In the genomic region with DNA sequence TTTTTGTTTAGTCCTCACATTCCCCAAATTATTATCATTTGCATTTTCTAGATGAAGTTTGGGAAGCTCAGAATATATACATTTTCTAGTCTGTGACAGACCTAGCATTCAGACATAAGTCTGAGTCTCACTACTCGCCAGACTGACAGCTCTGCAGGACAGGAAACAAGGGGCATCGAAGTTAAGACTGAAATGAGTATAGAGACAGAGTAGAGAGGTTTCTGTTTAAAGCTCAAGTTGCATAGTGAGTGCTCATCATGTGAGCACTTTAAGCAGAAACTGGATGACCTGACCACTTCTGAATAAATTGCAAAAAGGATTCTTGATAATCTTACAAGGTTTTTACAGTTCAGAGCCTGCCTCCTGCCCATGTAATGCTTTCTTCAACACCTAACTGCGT, we compare ENCODE assay signal across 9 cellular contexts. TPM values are rescaled to one million over a fixed set of nuclear protein-coding genes. Genes with fewer than 3 reads are reported as not detected.
DNase-seq lines count a peak whose midpoint lies in the region; ATAC-seq, FAIRE-seq and TF ChIP-seq lines count a peak whose summit lies in the region.
"Had no signal": no experiment of that assay in that cellular context is flagged by ENCODE, and none has a peak within 500 bp of the region (broad histone marks: within the 10 kb centered on the region; RNA-seq: fewer than 3 reads in every experiment).

No MANE protein-coding gene starts in this region.

- H3K4me3 ChIP-seq in SK-N-SH (ENCODE audit: low read depth in 2 of 2, low read length in 1 of 2) (peak overlapping the region; percentile 83 to 91), OCI-LY7 (ENCODE audit: low read depth, low read length, poor library complexity, severe bottlenecking) (peak overlapping the region; percentile 93), H1 (ENCODE audit: extremely low read depth in 1 of 4, insufficient read depth in 2 of 4, low read depth in 3 of 4, low read length in 4 of 4) (peak overlapping the region; percentile 77 to 98 (median 85)), neutrophil (ENCODE audit: low read depth in 1 of 2, low read length in 1 of 2) (peak overlapping the region; percentile 83 to 95)

- WGBS in SK-N-SH (ENCODE audit: low lambda C conversion rate), result 29% methylated on average over 3 of the region's 3 CpGs
- WGBS in H1 (ENCODE audit: extremely low coverage in 1 of 2, insufficient coverage in 1 of 2, insufficient read length in 1 of 2, insufficient replicate concordance in 2 of 2, low coverage in 1 of 2, low lambda C conversion rate in 2 of 2, missing lambda C conversion rate in 1 of 2), 2 experiments, result 36% methylated on average over 3 of the region's 3 CpGs; no CpG with 5 or more reads in 1 of the 2 experiments

- H4K91ac ChIP-seq in H1 (replicated peaks; ENCODE audit: insufficient read length, low read length), result no peak overlapping the region

- no peak overlapping the region for H3K23ac ChIP-seq in H1 (ENCODE audit: insufficient read length)

- H3F3A ChIP-seq in SK-N-SH (replicated peaks; ENCODE audit: insufficient read depth), result peaks cover 9% of the 10 kb centered on the region

- TF ChIP-seq POLR2A in H1 (IDR thresholded peaks at IDR 0.05; ENCODE audit: control extremely low read depth in 1 of 2, low read depth in 2 of 2, low read length in 2 of 2), result no peak

- H2AFZ ChIP-seq in SK-N-SH (ENCODE audit: low read depth), result no peak overlapping the region
- H2AFZ ChIP-seq in OCI-LY7 (ENCODE audit: low read length), result no peak overlapping the region
- no peak overlapping the region for H2AFZ ChIP-seq in H1 (ENCODE audit: low read length)

- peaks cover 10% of the 10 kb centered on the region for H3K23me2 ChIP-seq in H1 (ENCODE audit: low read depth, low read length)

- H3K9me2 ChIP-seq in SK-N-SH (no peaks in the 10 kb centered on the region), OCI-LY7 (ENCODE audit: insufficient read depth, low read length) (no peaks in the 10 kb centered on the region)

- H3K9ac ChIP-seq in SK-N-SH (peak overlapping the region; percentile 87), H1 (replicated peaks in 1 of 4; ENCODE audit: extremely low read depth in 1 of 4, low read depth in 3 of 4, low read length in 3 of 4) (peak overlapping the region in 3 of 4 experiments; percentile 70 to 79 (median 71); a peak in 3 of 7 replicates)

- no peak overlapping the region for H3K56ac ChIP-seq in H1 (replicated peaks; ENCODE audit: insufficient read length, low read depth, low read length)

- no peak overlapping the region for H4K8ac ChIP-seq in H1 (ENCODE audit: extremely low read depth, insufficient read depth, low read length)

- H2BK120ac ChIP-seq in H1 (replicated peaks; ENCODE audit: low read depth, low read length), result no peak overlapping the region

- H3K79me2 ChIP-seq in SK-N-SH (ENCODE audit: insufficient read depth) (peaks cover 96% of the 10 kb centered on the region), OCI-LY7 (ENCODE audit: insufficient read depth, low read depth, low read length) (peaks cover 94% of the 10 kb centered on the region), H1 (ENCODE audit: control insufficient read depth in 1 of 2, insufficient read depth in 2 of 2, low read length in 2 of 2) (peaks cover 2 to 80% of the 10 kb centered on the region in 2 experiments; a peak in 3 of 4 replicates)

- TF ChIP-seq RAD21 in SK-N-SH (IDR thresholded peaks at IDR 0.05; ENCODE audit: low read length) (no peak), H1 (IDR thresholded peaks at IDR 0.05 in 1 of 2, conservative IDR thresholded peaks at IDR 0.05 in 1 of 2; ENCODE audit: low read depth in 2 of 2, low read length in 2 of 2) (no peak)

- H3K4me1 ChIP-seq in SK-N-SH (ENCODE audit: control insufficient read depth in 1 of 2, insufficient read depth in 2 of 2, low read depth in 1 of 2, low read length in 1 of 2), result peaks cover 9 to 11% of the 10 kb centered on the region in 2 experiments; a peak in 3 of 4 replicates
- H3K4me1 ChIP-seq in OCI-LY7 (ENCODE audit: insufficient read depth, low read length, poor library complexity, severe bottlenecking), result peaks cover 36% of the 10 kb centered on the region
- peaks cover 0 to 6% (median 1%) of the 10 kb centered on the region in 4 experiments; a peak in 3 of 7 replicates for H3K4me1 ChIP-seq in H1 (replicated peaks in 1 of 4; ENCODE audit: control insufficient read depth in 3 of 4, insufficient read depth in 4 of 4, low read length in 3 of 4)
- peaks cover 37 to 42% of the 10 kb centered on the region in 2 experiments for H3K4me1 ChIP-seq in neutrophil (ENCODE audit: control insufficient read depth in 1 of 2, insufficient read depth in 1 of 2, low read depth in 1 of 2, low read length in 1 of 2)

- H3K36me3 ChIP-seq in SK-N-SH (replicated peaks in 1 of 2; ENCODE audit: control insufficient read depth in 1 of 2, insufficient read depth in 2 of 2, low read length in 1 of 2) (no peaks in the 10 kb centered on the region), OCI-LY7 (ENCODE audit: insufficient read depth, low read length) (0 out of 2 replicates have a peak, but pooled peaks cover 3% of the 10 kb centered on the region), H1 (ENCODE audit: control insufficient read depth in 2 of 4, insufficient read depth in 4 of 4, low read length in 3 of 4) (no peaks in the 10 kb centered on the region), neutrophil (no peaks in the 10 kb centered on the region)

- no peak overlapping the region for H2BK15ac ChIP-seq in H1 (ENCODE audit: low read length)

- POLR2A ChIA-PET in SK-N-SH (lab: Yijun Ruan, JAX) (interaction anchor here (0.7 kb wide), 1 partner anchor 12 kb away, joined by 3 read pairs; no protein-coding TSS in a partner anchor), OCI-LY7 (lab: Charles Lee) (interaction anchor here (0.5 to 1.2 kb wide), 4 partner anchors 8 to 192 kb away, joined by 3 to 4 read pairs (median 3); no protein-coding TSS in a partner anchor), H1 (lab: Charles Lee; ENCODE audit: partially characterized antibody) (interaction anchor here (1.0 to 5.1 kb wide), 5 partner anchors 42 to 99 kb away, joined by 3 to 37 read pairs (median 4); a partner anchor contains a TSS)

- no peak for FAIRE-seq in H1 (lab: Jason Lieb, UNC)
- FAIRE-seq: G401.6 had no signal

- H3K4ac ChIP-seq in H1 (replicated peaks; ENCODE audit: insufficient read length, low read depth, low read length), result no peak overlapping the region

- CTCF ChIA-PET in SK-N-SH (lab: Yijun Ruan, JAX), result interaction anchor here (0.9 to 1.7 kb wide), 5 partner anchors 64 to 332 kb away, joined by 3 to 4 read pairs (median 3); no protein-coding TSS in a partner anchor
- CTCF ChIA-PET in OCI-LY7 (lab: Charles Lee; ENCODE audit: unreplicated experiment), result no interaction called here
- CTCF ChIA-PET in H1 (lab: Charles Lee; ENCODE audit: partially characterized antibody), result interaction anchor here (0.7 to 2.3 kb wide), 3 partner anchors 10 to 447 kb away, joined by 3 to 8 read pairs (median 5); a partner anchor contains a TSS

- peak overlapping the region; percentile 89 for H3K4me2 ChIP-seq in SK-N-SH
- peak overlapping the region; percentile 95 for H3K4me2 ChIP-seq in OCI-LY7 (ENCODE audit: low read length)
- peak overlapping the region; percentile 77 to 83 for H3K4me2 ChIP-seq in H1 (ENCODE audit: insufficient read depth in 1 of 2, low read depth in 2 of 2, low read length in 2 of 2)

- H3K9me3 ChIP-seq in SK-N-SH (no peaks in the 10 kb centered on the region), OCI-LY7 (ENCODE audit: low read length) (no peaks in the 10 kb centered on the region), H1 (ENCODE audit: insufficient read depth in 2 of 2, low read depth in 1 of 2, low read length in 1 of 2) (no peaks in the 10 kb centered on the region), neutrophil (no peaks in the 10 kb centered on the region)

- no peak overlapping the region for H4K5ac ChIP-seq in H1 (ENCODE audit: insufficient read length, low read depth, low read length)

- H3K79me1 ChIP-seq in H1 (ENCODE audit: low read depth, low read length), result no peaks in the 10 kb centered on the region; the same call in 1 of the 2 replicates

- ATAC-seq in SK-N-SH treated with all-trans-retinoic acid at 6 μM for 48 hours (no peak), HG02588 (IDR thresholded peaks at IDR 0.05; ENCODE audit: unreplicated experiment) (peak; percentile 41)

- no peak overlapping the region for H3K14ac ChIP-seq in H1 (ENCODE audit: insufficient read length)

- H4K20me1 ChIP-seq in SK-N-SH (ENCODE audit: insufficient read depth), result peaks cover 7% of the 10 kb centered on the region; the same call in 1 of the 2 replicates
- 0 out of 2 replicates have a peak, but pooled peaks cover 8% of the 10 kb centered on the region for H4K20me1 ChIP-seq in OCI-LY7 (ENCODE audit: insufficient read depth, low read length)
- no peaks in the 10 kb centered on the region for H4K20me1 ChIP-seq in H1 (replicated peaks in 1 of 2; ENCODE audit: control insufficient read depth in 1 of 2, insufficient read depth in 2 of 2, low read length in 2 of 2)

- H3K18ac ChIP-seq in H1 (ENCODE audit: extremely low read depth, low read length), result no peak overlapping the region

- DNase-seq in SK-N-SH, result no peak
- DNase-seq in OCI-LY7 (ENCODE audit: low spot score), result peak; percentile 31
- DNase-seq in H1 (ENCODE audit: low read depth in 1 of 2, low spot score in 2 of 2), result no peak
- DNase-seq in cortex of kidney (lab: John Stamatoyannopoulos, UW), result no peak
- DNase-seq in NCI-H82 (lab: John Stamatoyannopoulos, UW), result no peak

- H2AK5ac ChIP-seq in H1 (ENCODE audit: low read depth, low read length), result no peak overlapping the region

- no peak overlapping the region for H2BK5ac ChIP-seq in H1 (ENCODE audit: low read depth, low read length)

- H3K27me3 ChIP-seq in SK-N-SH (ENCODE audit: insufficient read depth) (no peaks in the 10 kb centered on the region), H1 (replicated peaks in 1 of 4; ENCODE audit: control insufficient read depth in 3 of 4, extremely low read depth in 1 of 4, insufficient read depth in 3 of 4, low read length in 3 of 4) (no peaks in the 10 kb centered on the region), neutrophil (no peaks in the 10 kb centered on the region)

- H2BK12ac ChIP-seq in H1 (ENCODE audit: low read depth, low read length), result no peak overlapping the region

- no peak for TF ChIP-seq CTCF in SK-N-SH (IDR thresholded peaks at IDR 0.05)
- no peak for TF ChIP-seq CTCF in OCI-LY7 (conservative IDR thresholded peaks at IDR 0.05; ENCODE audit: low read length)
- TF ChIP-seq CTCF in H1 (IDR thresholded peaks at IDR 0.05; ENCODE audit: control extremely low read depth in 1 of 3, insufficient read depth in 1 of 3, low read depth in 1 of 3, low read length in 3 of 3), result no peak
- TF ChIP-seq CTCF in neutrophil (IDR thresholded peaks at IDR 0.05), result no peak

- H3K27ac ChIP-seq in SK-N-SH (ENCODE audit: low read depth in 2 of 2, low read length in 1 of 2), result peak overlapping the region; percentile 91 to 98
- peak overlapping the region; percentile 72 for H3K27ac ChIP-seq in OCI-LY7 (ENCODE audit: low read depth, low read length, poor library complexity, severe bottlenecking)
- H3K27ac ChIP-seq in H1 (ENCODE audit: low read depth, low read length), result no peak overlapping the region
- peak overlapping the region; percentile 97 for H3K27ac ChIP-seq in neutrophil

- H2BK20ac ChIP-seq in H1 (ENCODE audit: low read length), result no peak overlapping the region

- BruUV-seq in OCI-LY7 (replicated peaks; lab: Mats Ljungman, UMichigan), result no TSS peak

- TF ChIP-seq EP300 in SK-N-SH (IDR thresholded peaks at IDR 0.05; ENCODE audit: borderline replicate concordance in 1 of 2, low read depth in 1 of 2, low read length in 1 of 2) (no peak), H1 (IDR thresholded peaks at IDR 0.05; ENCODE audit: borderline replicate concordance in 1 of 2, low read depth in 2 of 2, low read length in 2 of 2) (no peak)

- intact Hi-C loops in OCI-LY7 (cut with micrococcal nuclease; ENCODE audit: unreplicated experiment), result no loop called here

RNA-seq across cellular contexts. Expression of a gene that starts 1.1 kb away (rescaled TPM):
- polyA plus RNA-seq in SK-N-SH (2012; rRNA removed) (108 and 137 TPM in 2 replicates), H1 (2011; rRNA removed) (39.2 and 47.7 TPM in 2 replicates)
- polyA plus RNA-seq in SK-N-SH (2012; cell fraction: cytosol; rRNA removed), result 133 and 137 TPM in 2 replicates
- 71.1 and 111 TPM in 2 replicates for polyA plus RNA-seq in SK-N-SH (2012; cell fraction: nucleus; rRNA removed)
- 35.5 and 46.7 TPM in 2 replicates for total RNA-seq in OCI-LY7 (2014; rRNA removed; shearing (Covaris generic))
- 55.7 and 58.1 TPM in 2 replicates for total RNA-seq in OCI-LY7 (2022)
- total RNA-seq in H1 (2021; fragmentation: NEBNext Ultra II Directional; extraction: Animal tissue kit (Norgen Biotek cat#: 25700)), result 52.3 and 57.3 TPM in 2 replicates
- polyA plus RNA-seq in H1 (2011; cell fraction: cytosol; rRNA removed), result 46.8 TPM
- polyA plus RNA-seq in H1 (2011; cell fraction: nucleus; rRNA removed), result 29.5 TPM
- polyA plus RNA-seq in H1 (2012, experiment 1 of 2), result 42.2 to 53.0 TPM (median 47.4 TPM) in 4 replicates
- polyA plus RNA-seq in H1 (2012, experiment 2 of 2), result 17.9 TPM
- 31.6 TPM for polyA plus RNA-seq in H1 (2013, experiment 1 of 2)
- 29.6 TPM for polyA plus RNA-seq in H1 (2013, experiment 2 of 2)
- 76.3 and 83.8 TPM in 2 replicates for polyA minus RNA-seq in H1 (2011; rRNA and poly(A)+ RNA removed)
- 23.3 TPM for polyA minus RNA-seq in H1 (2011; cell fraction: cytosol; rRNA and poly(A)+ RNA removed)
- 29.7 TPM for polyA minus RNA-seq in H1 (2011; cell fraction: nucleus; rRNA and poly(A)+ RNA removed)

RNA-seq across cellular contexts. Expression of a gene that starts 1.4 kb away (rescaled TPM):
- polyA plus RNA-seq in SK-N-SH (2012; rRNA removed) (64.3 and 69.9 TPM in 2 replicates), H1 (2011; rRNA removed) (52.7 and 64.6 TPM in 2 replicates)
- polyA plus RNA-seq in SK-N-SH (2012; cell fraction: cytosol; rRNA removed), result 70.6 and 71.0 TPM in 2 replicates
- 57.8 and 66.5 TPM in 2 replicates for polyA plus RNA-seq in SK-N-SH (2012; cell fraction: nucleus; rRNA removed)
- total RNA-seq in OCI-LY7 (2014; rRNA removed; shearing (Covaris generic)), result 126 and 131 TPM in 2 replicates
- total RNA-seq in OCI-LY7 (2022), result 150 and 157 TPM in 2 replicates
- 126 and 131 TPM in 2 replicates for total RNA-seq in H1 (2021; fragmentation: NEBNext Ultra II Directional; extraction: Animal tissue kit (Norgen Biotek cat#: 25700))
- polyA plus RNA-seq in H1 (2011; cell fraction: cytosol; rRNA removed), result 80.8 TPM
- 84.6 TPM for polyA plus RNA-seq in H1 (2011; cell fraction: nucleus; rRNA removed)
- polyA plus RNA-seq in H1 (2012, experiment 1 of 2), result 116 to 127 TPM (median 126 TPM) in 4 replicates
- polyA plus RNA-seq in H1 (2012, experiment 2 of 2), result 31.2 TPM
- 83.2 TPM for polyA plus RNA-seq in H1 (2013, experiment 1 of 2)
- polyA plus RNA-seq in H1 (2013, experiment 2 of 2), result 76.6 TPM
- polyA minus RNA-seq in H1 (2011; rRNA and poly(A)+ RNA removed), result 117 and 126 TPM in 2 replicates
- polyA minus RNA-seq in H1 (2011; cell fraction: cytosol; rRNA and poly(A)+ RNA removed), result 64.5 TPM
- polyA minus RNA-seq in H1 (2011; cell fraction: nucleus; rRNA and poly(A)+ RNA removed), result 60.4 TPM
